Comparison of ENCODE assay signal across 8 cellular contexts in genomic region chr16:57479422-57480126, GRCh38. TPM values are rescaled to one million over a fixed set of nuclear protein-coding genes. Genes with fewer than 3 reads are reported as not detected.
A peak's percentile ranks its signal among the peaks of the same experiment; 100 is the strongest.
DNase-seq lines count a peak whose midpoint lies in the region; ATAC-seq, FAIRE-seq and TF ChIP-seq lines count a peak whose summit lies in the region.

No MANE protein-coding gene starts in this region.

- POLR2A ChIA-PET in OCI-LY7 (lab: Charles Lee), result no interaction called here

- H3K9me2 ChIP-seq in OCI-LY7 (ENCODE audit: insufficient read depth, low read length) (no peaks in the 10 kb centered on the region), Karpas-422 (replicated peaks; ENCODE audit: insufficient read depth, low read length) (no peaks in the 10 kb centered on the region)

- H3K27ac ChIP-seq in cardiac muscle cell (peak overlapping the region; percentile 95), OCI-LY7 (ENCODE audit: low read depth, low read length, poor library complexity, severe bottlenecking) (no peak overlapping the region), Karpas-422 (ENCODE audit: low read length) (no peak overlapping the region)

- TF ChIP-seq CTCF in cardiac muscle cell (IDR thresholded peaks at IDR 0.05; ENCODE audit: low read depth, low read length) (no peak), progenitor cell of endocrine pancreas (IDR thresholded peaks at IDR 0.05; ENCODE audit: unreplicated experiment) (no peak), OCI-LY7 (conservative IDR thresholded peaks at IDR 0.05; ENCODE audit: low read length) (no peak)

- FAIRE-seq in H54 (lab: Jason Lieb, UNC), result no peak

- TF ChIP-seq POLR2A in H54 (IDR thresholded peaks at IDR 0.05; ENCODE audit: low read depth, low read length), result no peak

- BruUV-seq in OCI-LY7 (replicated peaks; lab: Mats Ljungman, UMichigan), result no TSS peak

- no peak overlapping the region for H3K4me2 ChIP-seq in OCI-LY7 (ENCODE audit: low read length)
- H3K4me2 ChIP-seq in Karpas-422 (ENCODE audit: low read depth, low read length, poor library complexity, severe bottlenecking), result no peak overlapping the region

- peak; percentile 59 for DNase-seq in H54 (ENCODE audit: insufficient read length, low spot score)
- peak; percentile 69 to 82 for DNase-seq in cardiac muscle cell (ENCODE audit: low read depth in 1 of 2, low spot score in 1 of 2)
- no peak for DNase-seq in progenitor cell of endocrine pancreas (ENCODE audit: low spot score, unreplicated experiment)
- no peak for DNase-seq in OCI-LY7 (ENCODE audit: low spot score)
- DNase-seq in Karpas-422, result no peak

- H3K79me2 ChIP-seq in OCI-LY7 (ENCODE audit: insufficient read depth, low read depth, low read length) (no peaks in the 10 kb centered on the region), Karpas-422 (ENCODE audit: low read length) (no peaks in the 10 kb centered on the region)

- no peak overlapping the region for H3K27ac Mint-ChIP-seq in progenitor cell of endocrine pancreas

- intact Hi-C loops in OCI-LY7 (cut with micrococcal nuclease; ENCODE audit: unreplicated experiment), result loop anchor here (5.0 kb wide), 1 partner anchor 38 kb away; no protein-coding TSS in a partner anchor

- H3K9me3 ChIP-seq in cardiac muscle cell (ENCODE audit: low read depth), result no peaks in the 10 kb centered on the region
- H3K9me3 ChIP-seq in OCI-LY7 (ENCODE audit: low read length), result no peaks in the 10 kb centered on the region
- no peaks in the 10 kb centered on the region for H3K9me3 ChIP-seq in Karpas-422 (ENCODE audit: low read length)

- no peaks in the 10 kb centered on the region for H3K9me3 Mint-ChIP-seq in progenitor cell of endocrine pancreas (ENCODE audit: low read depth)

- H3K27me3 ChIP-seq in cardiac muscle cell (no peaks in the 10 kb centered on the region), Karpas-422 (ENCODE audit: low read length) (no peaks in the 10 kb centered on the region)

- ATAC-seq in SK-N-SH treated with all-trans-retinoic acid at 6 μM for 48 hours (peak; percentile 63), GM19455 (IDR thresholded peaks at IDR 0.05; ENCODE audit: unreplicated experiment) (no peak), HG03135 (IDR thresholded peaks at IDR 0.05; ENCODE audit: unreplicated experiment) (no peak)

- H3K27me3 Mint-ChIP-seq in progenitor cell of endocrine pancreas, result peaks cover 4% of the 10 kb centered on the region

- H3K4me1 Mint-ChIP-seq in progenitor cell of endocrine pancreas (ENCODE audit: low read depth), result peaks cover 28% of the 10 kb centered on the region

- H3K4me1 ChIP-seq in cardiac muscle cell (ENCODE audit: low read depth) (peaks cover 72% of the 10 kb centered on the region), OCI-LY7 (ENCODE audit: insufficient read depth, low read length, poor library complexity, severe bottlenecking) (peaks cover 21% of the 10 kb centered on the region), Karpas-422 (ENCODE audit: low read length) (peaks cover 15% of the 10 kb centered on the region)

- H3K36me3 Mint-ChIP-seq in progenitor cell of endocrine pancreas (ENCODE audit: insufficient read depth), result peaks cover 3% of the 10 kb centered on the region

- H3K9ac ChIP-seq in Karpas-422 (ENCODE audit: low read length), result no peak overlapping the region

- no peaks in the 10 kb centered on the region for H4K20me1 ChIP-seq in OCI-LY7 (ENCODE audit: insufficient read depth, low read length)
- no peaks in the 10 kb centered on the region for H4K20me1 ChIP-seq in Karpas-422 (ENCODE audit: insufficient read depth, low read depth, low read length)

- H3K4me3 ChIP-seq in cardiac muscle cell, result peak overlapping the region; percentile 100
- H3K4me3 ChIP-seq in OCI-LY7 (ENCODE audit: low read depth, low read length, poor library complexity, severe bottlenecking), result no peak overlapping the region
- no peak overlapping the region for H3K4me3 ChIP-seq in Karpas-422 (ENCODE audit: low read length)

- peak overlapping the region; percentile 73 for H3K4me3 Mint-ChIP-seq in progenitor cell of endocrine pancreas (ENCODE audit: low read depth)

- CTCF ChIA-PET in OCI-LY7 (lab: Charles Lee; ENCODE audit: unreplicated experiment), result no interaction called here

- H3K36me3 ChIP-seq in cardiac muscle cell, result peaks cover 54% of the 10 kb centered on the region
- no peaks in the 10 kb centered on the region for H3K36me3 ChIP-seq in OCI-LY7 (ENCODE audit: insufficient read depth, low read length)
- H3K36me3 ChIP-seq in Karpas-422 (ENCODE audit: insufficient read depth, low read length), result no peaks in the 10 kb centered on the region

- H2AFZ ChIP-seq in OCI-LY7 (ENCODE audit: low read length), result no peak overlapping the region
- H2AFZ ChIP-seq in Karpas-422 (ENCODE audit: low read length), result no peak overlapping the region

TF ChIP-seq in SK-N-SH treated with all-trans-retinoic acid at 6 μM for 48 hours, 23 proteins besides CTCF, POLR2A, EP300 and RAD21 (continues in another document):
- no peak for TF ChIP-seq ZFP30 (CRISPR knock-in tag; IDR thresholded peaks at IDR 0.05)
- no peak for TF ChIP-seq POU6F1 (CRISPR knock-in tag; IDR thresholded peaks at IDR 0.05; ENCODE audit: borderline replicate concordance, low read depth)
- TF ChIP-seq ISL1 (CRISPR knock-in tag; IDR thresholded peaks at IDR 0.05), result no peak
- TF ChIP-seq ZNF565 (CRISPR knock-in tag; conservative IDR thresholded peaks at IDR 0.05; ENCODE audit: low read depth), result no peak
- no peak for TF ChIP-seq ZFP3 (CRISPR knock-in tag; IDR thresholded peaks at IDR 0.05)
- TF ChIP-seq ZC3H10 (CRISPR knock-in tag; IDR thresholded peaks at IDR 0.05), result no peak
- TF ChIP-seq PPARA (CRISPR knock-in tag; IDR thresholded peaks at IDR 0.05; ENCODE audit: borderline replicate concordance), result no peak
- no peak for TF ChIP-seq ESRRG (CRISPR knock-in tag; IDR thresholded peaks at IDR 0.05)
- TF ChIP-seq CSRNP3 (CRISPR knock-in tag; IDR thresholded peaks at IDR 0.05), result no peak
- TF ChIP-seq TOX (CRISPR knock-in tag; IDR thresholded peaks at IDR 0.05; ENCODE audit: borderline replicate concordance), result no peak
- no peak for TF ChIP-seq ZNF70 (CRISPR knock-in tag; IDR thresholded peaks at IDR 0.05)

RNA-seq across cellular contexts. Expression of gene DOK4, which starts 6.7 kb away (rescaled TPM):
- 1,502 and 2,409 TPM in 2 replicates for total RNA-seq in cardiac muscle cell
- 1,563 and 2,826 TPM in 2 replicates for polyA plus RNA-seq in cardiac muscle cell
- 35.0 and 38.6 TPM in 2 replicates for total RNA-seq in progenitor cell of endocrine pancreas
- total RNA-seq in OCI-LY7 (2014; rRNA removed; shearing (Covaris generic)), result 0.09 and 0.13 TPM in 2 replicates
- 1.0 and 1.1 TPM in 2 replicates for total RNA-seq in OCI-LY7 (2022)
- 3.2 and 3.4 TPM in 2 replicates for total RNA-seq in Karpas-422 (2014; rRNA removed; shearing (Covaris generic); ENCODE audit: low replicate concordance)

RNA-seq across cellular contexts. Expression of gene POLR2C, which starts 17.1 kb away (rescaled TPM):
- 126 and 164 TPM in 2 replicates for total RNA-seq in cardiac muscle cell
- 80.0 and 83.5 TPM in 2 replicates for polyA plus RNA-seq in cardiac muscle cell
- total RNA-seq in progenitor cell of endocrine pancreas, result 68.5 and 69.6 TPM in 2 replicates
- total RNA-seq in OCI-LY7 (2014; rRNA removed; shearing (Covaris generic)), result 98.1 and 101 TPM in 2 replicates
- 51.3 and 52.3 TPM in 2 replicates for total RNA-seq in OCI-LY7 (2022)
- 75.5 and 87.6 TPM in 2 replicates for total RNA-seq in Karpas-422 (2014; rRNA removed; shearing (Covaris generic); ENCODE audit: low replicate concordance)

RNA-seq across cellular contexts. Expression of gene COQ9, which starts 32.3 kb away (rescaled TPM):
- total RNA-seq in cardiac muscle cell (111 and 115 TPM in 2 replicates), progenitor cell of endocrine pancreas (70.2 and 74.5 TPM in 2 replicates), OCI-LY7 (2022) (43.9 and 45.2 TPM in 2 replicates)
- polyA plus RNA-seq in cardiac muscle cell, result 147 and 152 TPM in 2 replicates
- 30.5 and 31.3 TPM in 2 replicates for total RNA-seq in OCI-LY7 (2014; rRNA removed; shearing (Covaris generic))
- 39.5 and 46.9 TPM in 2 replicates for total RNA-seq in Karpas-422 (2014; rRNA removed; shearing (Covaris generic); ENCODE audit: low replicate concordance)

RNA-seq across cellular contexts. Expression of gene CIAPIN1, which starts 32.4 kb away (rescaled TPM):
- total RNA-seq in cardiac muscle cell (65.5 and 74.2 TPM in 2 replicates), progenitor cell of endocrine pancreas (79.3 and 83.3 TPM in 2 replicates), OCI-LY7 (2022) (56.2 and 58.9 TPM in 2 replicates)
- 139 and 156 TPM in 2 replicates for polyA plus RNA-seq in cardiac muscle cell
- total RNA-seq in OCI-LY7 (2014; rRNA removed; shearing (Covaris generic)), result 47.7 and 72.1 TPM in 2 replicates
- total RNA-seq in Karpas-422 (2014; rRNA removed; shearing (Covaris generic); ENCODE audit: low replicate concordance), result 37.7 and 70.6 TPM in 2 replicates

RNA-seq across cellular contexts. Expression of gene CCDC102A, which starts 56.8 kb away (rescaled TPM):
- total RNA-seq in cardiac muscle cell, result 41.3 and 51.9 TPM in 2 replicates
- 30.1 and 43.8 TPM in 2 replicates for polyA plus RNA-seq in cardiac muscle cell
- 15.6 and 16.9 TPM in 2 replicates for total RNA-seq in progenitor cell of endocrine pancreas
- 4.2 and 4.8 TPM in 2 replicates for total RNA-seq in OCI-LY7 (2014; rRNA removed; shearing (Covaris generic))
- total RNA-seq in OCI-LY7 (2022), result 6.7 and 7.1 TPM in 2 replicates
- 5.9 and 25.7 TPM in 2 replicates for total RNA-seq in Karpas-422 (2014; rRNA removed; shearing (Covaris generic); ENCODE audit: low replicate concordance)

Comparison
In these comparisons a context has a peak if more than half of its experiments do, and no peak if none do; other contexts are left out.
1. DNase-seq: peak in H54 (single experiment) and cardiac muscle cell (2 of 2); none in progenitor cell of endocrine pancreas (single experiment), OCI-LY7 (single experiment) and Karpas-422 (single experiment).
2. RNA of gene DOK4, which starts 6.7 kb away (total RNA-seq): 1,502 to 2,409 TPM in cardiac muscle cell; 35.0 to 38.6 TPM in progenitor cell of endocrine pancreas, 3.2 to 3.4 TPM in Karpas-422 and 0.09 to 1.1 TPM in OCI-LY7; every median in the first group is over 10 times any median in the second.